28 cellular contexts compared by ENCODE assay signal in genomic region chr11:92306966-92307504, GRCh38.
DNase-seq lines count a peak whose midpoint lies in the region; ATAC-seq, FAIRE-seq and TF ChIP-seq lines count a peak whose summit lies in the region.
"Had no signal": no experiment of that assay in that cellular context is flagged by ENCODE, and none has a peak within 500 bp of the region (broad histone marks: within the 10 kb centered on the region; RNA-seq: fewer than 3 reads in every experiment).

No MANE protein-coding gene starts in this region.

- H3K36me3 Mint-ChIP-seq in astrocyte (ENCODE audit: low read depth, unreplicated experiment) (no peaks in the 10 kb centered on the region), type B pancreatic cell (peaks cover 7% of the 10 kb centered on the region)
- H3K36me3 Mint-ChIP-seq: activated naive CD8-positive, alpha-beta T cell treated with anti-CD3 and anti-CD28 coated beads for 36 hours; immature natural killer cell; natural killer cell had no signal

- TF ChIP-seq CTCF in astrocyte (IDR thresholded peaks at IDR 0.05; ENCODE audit: insufficient read depth, low read depth, low read length), result no peak
- no peak for TF ChIP-seq CTCF in type B pancreatic cell (conservative IDR thresholded peaks at IDR 0.05)
- TF ChIP-seq CTCF in PC-3 (conservative IDR thresholded peaks at IDR 0.05; ENCODE audit: low read depth, low read length), result no peak
- no peak for TF ChIP-seq CTCF in vagina (IDR thresholded peaks at IDR 0.05)

- H3K4me1 ChIP-seq in astrocyte (ENCODE audit: insufficient read depth, low read length), result peaks cover 7% of the 10 kb centered on the region
- no peaks in the 10 kb centered on the region for H3K4me1 ChIP-seq in PC-3 (ENCODE audit: insufficient read depth, low read length)
- peaks cover 8% of the 10 kb centered on the region for H3K4me1 ChIP-seq in vagina
- H3K4me1 ChIP-seq: gastrocnemius medialis, left ventricle myocardium inferior had no signal

- CTCF ChIA-PET in PC-3 (lab: Charles Lee), result no interaction called here

- POLR2A ChIA-PET in PC-3 (lab: Charles Lee; ENCODE audit: unreplicated experiment), result no interaction called here

- no peaks in the 10 kb centered on the region for H3K9me3 Mint-ChIP-seq in astrocyte (ENCODE audit: unreplicated experiment)
- no peaks in the 10 kb centered on the region for H3K9me3 Mint-ChIP-seq in type B pancreatic cell

- H3K9ac ChIP-seq in astrocyte (ENCODE audit: low read length), result no peak overlapping the region
- no peak overlapping the region for H3K9ac ChIP-seq in PC-3 (ENCODE audit: low read length)

- H4K20me1 ChIP-seq in astrocyte (ENCODE audit: insufficient read depth, low read length) (no peaks in the 10 kb centered on the region), PC-3 (ENCODE audit: low read length) (no peaks in the 10 kb centered on the region)

- H3K27ac ChIP-seq in astrocyte (ENCODE audit: low read depth, low read length) (no peak overlapping the region), PC-3 (ENCODE audit: low read length) (no peak overlapping the region), vagina (no peak overlapping the region)
- H3K27ac ChIP-seq: gastrocnemius medialis, left ventricle myocardium inferior, pancreas, tibial nerve had no signal

- H3K79me2 ChIP-seq in astrocyte (ENCODE audit: insufficient read depth, low read length) (no peaks in the 10 kb centered on the region), PC-3 (ENCODE audit: low read length) (no peaks in the 10 kb centered on the region)

- H3K9me3 ChIP-seq in astrocyte (ENCODE audit: insufficient read depth, low read depth, low read length), result no peaks in the 10 kb centered on the region
- H3K9me3 ChIP-seq in PC-3 (ENCODE audit: low read length), result 0 out of 2 replicates have a peak, but pooled peaks cover 4% of the 10 kb centered on the region
- no peaks in the 10 kb centered on the region for H3K9me3 ChIP-seq in vagina
- H3K9me3 ChIP-seq: gastrocnemius medialis, left ventricle myocardium inferior, pancreas, tibial nerve had no signal

- FAIRE-seq in astrocyte (lab: Jason Lieb, UNC), result peak; percentile 23

- ATAC-seq in GM21825 (IDR thresholded peaks at IDR 0.05; ENCODE audit: unreplicated experiment) (no peak), PC-3 (no peak)
- ATAC-seq: gastrocnemius medialis; natural killer cell; right cardiac atrium; stimulated activated naive CD8-positive, alpha-beta T cell treated with anti-CD3 and anti-CD28 coated beads, Interleukin-15, Interleukin-2, amounts not matched to agents 100 U/mL and 50 U/mL, for 24 hours had no signal

- H3K4me1 Mint-ChIP-seq in astrocyte (ENCODE audit: low read depth, unreplicated experiment), result peaks cover 24% of the 10 kb centered on the region
- H3K4me1 Mint-ChIP-seq in type B pancreatic cell (ENCODE audit: unreplicated experiment), result peaks cover 35% of the 10 kb centered on the region
- H3K4me1 Mint-ChIP-seq: activated CD4-positive, alpha-beta memory T cell treated with anti-CD3 and anti-CD28 coated beads, Interleukin-2, amount 10 ng/mL, durations not matched to agents 7 days and 5 days; activated naive CD8-positive, alpha-beta T cell treated with anti-CD3 and anti-CD28 coated beads for 36 hours; immature natural killer cell; natural killer cell had no signal

- no peaks in the 10 kb centered on the region for H3F3A ChIP-seq in PC-3 (ENCODE audit: low read length, unreplicated experiment)

- intact Hi-C loops in PC-3 (cut with micrococcal nuclease) (no loop called here), vagina (cut with DNase I) (no loop called here)

- DNase-seq in NCI-H345 (lab: John Stamatoyannopoulos, UW) (peak; percentile 44), NCI-H345 treated with DMSO at 0.1 percent for 48 hours (lab: John Stamatoyannopoulos, UW; ENCODE audit: unreplicated experiment) (no peak), astrocyte (ENCODE audit: low read depth) (no peak), islet precursor cell (peak; percentile 81), type B pancreatic cell (ENCODE audit: extremely low spot score, unreplicated experiment) (no peak), PC-3 (no peak), vagina (ENCODE audit: extremely low spot score in 2 of 2) (no peak)
- DNase-seq: activated CD4-positive, alpha-beta memory T cell treated with anti-CD3 and anti-CD28 coated beads, Interleukin-2, amount 10 ng/mL, durations not matched to agents 7 days and 5 days; activated CD4-positive, CD25-positive, alpha-beta regulatory T cell; activated naive CD8-positive, alpha-beta T cell treated with anti-CD3 and anti-CD28 coated beads for 36 hours; DMS153; erythroblast; gastrocnemius medialis; hippocampal formation; immature natural killer cell; KG1; left ventricle myocardium inferior; midbrain; natural killer cell; NCI-H1694; NCI-H82; pancreas; right cardiac atrium; Right ventricle myocardium superior; stimulated activated naive CD8-positive, alpha-beta T cell treated with anti-CD3 and anti-CD28 coated beads, Interleukin-15, Interleukin-2, amounts not matched to agents 100 U/mL and 50 U/mL, for 24 hours; T1000 had no signal

- BruUV-seq in PC-3 (replicated peaks; lab: Mats Ljungman, UMichigan), result no TSS peak

- no peak for TF ChIP-seq POLR2A in vagina (IDR thresholded peaks at IDR 0.05)

- H3K27ac Mint-ChIP-seq in astrocyte (ENCODE audit: unreplicated experiment) (no peak overlapping the region), type B pancreatic cell (peak overlapping the region; percentile 44)
- H3K27ac Mint-ChIP-seq: activated CD4-positive, alpha-beta memory T cell treated with anti-CD3 and anti-CD28 coated beads, Interleukin-2, amount 10 ng/mL, durations not matched to agents 7 days and 5 days; activated naive CD8-positive, alpha-beta T cell treated with anti-CD3 and anti-CD28 coated beads for 36 hours; immature natural killer cell; natural killer cell had no signal

- no peak overlapping the region for H3K4me3 Mint-ChIP-seq in astrocyte (ENCODE audit: unreplicated experiment)
- H3K4me3 Mint-ChIP-seq in type B pancreatic cell, result no peak overlapping the region
- H3K4me3 Mint-ChIP-seq: activated CD4-positive, alpha-beta memory T cell treated with anti-CD3 and anti-CD28 coated beads, Interleukin-2, amount 10 ng/mL, durations not matched to agents 7 days and 5 days; activated naive CD8-positive, alpha-beta T cell treated with anti-CD3 and anti-CD28 coated beads for 36 hours; immature natural killer cell; natural killer cell had no signal

- H3K36me3 ChIP-seq in astrocyte (ENCODE audit: insufficient read depth, low read length) (no peaks in the 10 kb centered on the region), PC-3 (ENCODE audit: low read depth, low read length) (no peaks in the 10 kb centered on the region), vagina (no peaks in the 10 kb centered on the region)
- H3K36me3 ChIP-seq: gastrocnemius medialis, left ventricle myocardium inferior, pancreas, tibial nerve had no signal

- H2AFZ ChIP-seq in astrocyte (ENCODE audit: low read depth, low read length) (no peak overlapping the region), PC-3 (ENCODE audit: low read length) (no peak overlapping the region)

- H3K4me2 ChIP-seq in astrocyte (ENCODE audit: low read length) (peak overlapping the region; percentile 1), PC-3 (ENCODE audit: low read length) (no peak overlapping the region)

- H3K27me3 Mint-ChIP-seq in astrocyte (ENCODE audit: low read depth, unreplicated experiment) (no peaks in the 10 kb centered on the region), type B pancreatic cell (no peaks in the 10 kb centered on the region)
- H3K27me3 Mint-ChIP-seq: activated CD4-positive, alpha-beta memory T cell treated with anti-CD3 and anti-CD28 coated beads, Interleukin-2, amount 10 ng/mL, durations not matched to agents 7 days and 5 days had no signal

- H3K27me3 ChIP-seq in astrocyte (ENCODE audit: insufficient read depth, low read length), result no peaks in the 10 kb centered on the region
- H3K27me3 ChIP-seq in PC-3 (ENCODE audit: low read length), result peaks cover 3% of the 10 kb centered on the region; the same call in 1 of the 2 replicates
- no peaks in the 10 kb centered on the region for H3K27me3 ChIP-seq in vagina
- H3K27me3 ChIP-seq: gastrocnemius medialis, pancreas, tibial nerve had no signal

- H3K4me3 ChIP-seq in astrocyte (ENCODE audit: insufficient read depth, low read depth, low read length), result no peak overlapping the region
- H3K4me3 ChIP-seq in PC-3 (ENCODE audit: low read length), result no peak overlapping the region
- H3K4me3 ChIP-seq in vagina, result no peak overlapping the region
- H3K4me3 ChIP-seq: gastrocnemius medialis, left ventricle myocardium inferior, pancreas, tibial nerve had no signal

- H3K9me2 ChIP-seq in PC-3 (replicated peaks; ENCODE audit: low read length), result no peaks in the 10 kb centered on the region

Comparison
In these comparisons a context has a peak if more than half of its experiments do, and no peak if none do; other contexts are left out.
1. DNase-seq: peak in NCI-H345 (single experiment) and islet precursor cell (single experiment); none in NCI-H345 treated with DMSO at 0.1 percent for 48 hours (single experiment), astrocyte (single experiment), type B pancreatic cell (single experiment), PC-3 (single experiment) and vagina (0 of 2).